ENCODE assay signal across 18 cellular contexts in the genomic region with DNA sequence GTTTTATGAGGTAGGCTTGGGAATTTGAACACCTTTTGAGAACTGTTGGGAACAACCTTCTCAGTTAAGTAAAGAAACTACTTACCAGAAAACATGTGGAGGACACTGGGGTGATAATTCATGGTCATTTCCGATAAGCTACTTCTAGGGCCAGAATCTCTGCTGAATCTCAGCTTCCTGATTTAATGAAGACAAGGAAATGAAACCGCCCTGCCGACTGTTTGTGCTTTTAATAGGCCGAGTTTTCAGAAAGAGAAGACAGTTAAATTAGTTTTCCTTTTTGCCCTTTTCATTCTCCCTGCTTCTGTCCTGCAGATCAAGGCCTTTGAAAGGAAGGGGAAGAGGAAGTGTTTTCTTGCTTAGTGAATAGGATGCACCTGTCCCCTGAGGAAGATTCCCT.
A peak's percentile ranks its signal among the peaks of the same experiment; 100 is the strongest.
DNase-seq lines count a peak whose midpoint lies in the region; ATAC-seq, FAIRE-seq and TF ChIP-seq lines count a peak whose summit lies in the region.
"Had no signal": no experiment of that assay in that cellular context is flagged by ENCODE, and none has a peak within 500 bp of the region (broad histone marks: within the 10 kb centered on the region; RNA-seq: fewer than 3 reads in every experiment).

No MANE protein-coding gene starts in this region.

- H3K4me2 ChIP-seq in OCI-LY3 (ENCODE audit: low read length) (peak overlapping the region; percentile 16; the same call in 1 of the 2 replicates), HepG2 (ENCODE audit: low read depth, low read length) (no peak overlapping the region)

- peaks cover 24% of the 10 kb centered on the region for H3K27me3 Mint-ChIP-seq in activated naive CD4-positive, alpha-beta T cell treated with anti-CD3 and anti-CD28 coated beads, Interleukin-2, amount 10 ng/mL, durations not matched to agents 7 days and 5 days
- peaks cover 8% of the 10 kb centered on the region for H3K27me3 Mint-ChIP-seq in mesothelial cell of epicardium (ENCODE audit: low read depth)
- H3K27me3 Mint-ChIP-seq: type B pancreatic cell had no signal

- H3K4me1 ChIP-seq in OCI-LY3 (ENCODE audit: low read length): peaks cover 7% of the 10 kb centered on the region
- H3K4me1 ChIP-seq in testis: no peaks in the 10 kb centered on the region
- no peaks in the 10 kb centered on the region for H3K4me1 ChIP-seq in HepG2 (ENCODE audit: insufficient read depth, low read length)
- H3K4me1 ChIP-seq: Caco-2 had no signal

- no peak overlapping the region for H3K4me3 Mint-ChIP-seq in activated naive CD4-positive, alpha-beta T cell treated with anti-CD3 and anti-CD28 coated beads, Interleukin-2, amount 10 ng/mL, durations not matched to agents 7 days and 5 days
- H3K4me3 Mint-ChIP-seq in mesothelial cell of epicardium: no peak overlapping the region
- H3K4me3 Mint-ChIP-seq: activated CD4-positive, alpha-beta memory T cell treated with anti-CD3 and anti-CD28 coated beads for 36 hours; HFFc6; type B pancreatic cell had no signal

- H3K27me3 ChIP-seq in OCI-LY3 (ENCODE audit: low read depth, low read length) (0 out of 2 replicates have a peak, but pooled peaks cover 3% of the 10 kb centered on the region), layer of hippocampus (ENCODE audit: control insufficient read depth, insufficient read depth, low read length) (no peaks in the 10 kb centered on the region), testis (no peaks in the 10 kb centered on the region), HepG2 (ENCODE audit: control insufficient read depth in 1 of 2, insufficient read depth in 2 of 2, low read length in 2 of 2) (peaks cover 0 to 34% of the 10 kb centered on the region in 2 experiments; a peak in 2 of 5 replicates)

- FAIRE-seq in HepG2 (lab: Jason Lieb, UNC): no peak
- FAIRE-seq: TTC549 had no signal

- WGBS in testis, 2 donors: 72 to 84% methylated on average over 4 of the region's 4 CpGs
- 55% methylated on average over 4 of the region's 4 CpGs for WGBS in HepG2 (ENCODE audit: low lambda C conversion rate)

- no peak for TF ChIP-seq RAD21 in HepG2 (CRISPR knock-in tag; IDR thresholded peaks at IDR 0.05)

- BruUV-seq in HepG2 (replicated peaks; lab: Mats Ljungman, UMichigan): no TSS peak

- H3K27ac Mint-ChIP-seq in activated naive CD4-positive, alpha-beta T cell treated with anti-CD3 and anti-CD28 coated beads, Interleukin-2, amount 10 ng/mL, durations not matched to agents 7 days and 5 days: no peak overlapping the region
- H3K27ac Mint-ChIP-seq in mesothelial cell of epicardium: no peak overlapping the region
- H3K27ac Mint-ChIP-seq: activated CD4-positive, alpha-beta memory T cell treated with anti-CD3 and anti-CD28 coated beads for 36 hours; HFFc6; type B pancreatic cell had no signal

- TF ChIP-seq EP300 in HepG2 (IDR thresholded peaks at IDR 0.05; ENCODE audit: low read depth in 2 of 2, low read length in 2 of 2) (no peak), HepG2 (CRISPR knock-in tag; IDR thresholded peaks at IDR 0.05; ENCODE audit: borderline replicate concordance) (no peak)

- no peaks in the 10 kb centered on the region for H3K79me2 ChIP-seq in OCI-LY3 (ENCODE audit: low read length)
- H3K79me2 ChIP-seq in HepG2 (ENCODE audit: insufficient read depth, low read length): no peaks in the 10 kb centered on the region

- CTCF ChIA-PET in activated naive CD4-positive, alpha-beta T cell treated with anti-CD3 and anti-CD28 coated beads, Interleukin-2, amount 10 ng/mL, durations not matched to agents 7 days and 5 days (lab: Charles Lee): no interaction called here
- CTCF ChIA-PET in HepG2 (lab: Yijun Ruan, JAX; ENCODE audit: low intra/inter-chr PET ratio, low total read pairs): no interaction called here

- no peaks in the 10 kb centered on the region for H3K4me1 Mint-ChIP-seq in activated naive CD4-positive, alpha-beta T cell treated with anti-CD3 and anti-CD28 coated beads, Interleukin-2, amount 10 ng/mL, durations not matched to agents 7 days and 5 days
- H3K4me1 Mint-ChIP-seq in mesothelial cell of epicardium: no peaks in the 10 kb centered on the region

- H3K9ac ChIP-seq in OCI-LY3 (ENCODE audit: low read length) (no peak overlapping the region), HepG2 (ENCODE audit: insufficient read depth, low read depth, low read length) (no peak overlapping the region)

- TF ChIP-seq CTCF in OCI-LY3 (IDR thresholded peaks at IDR 0.05; ENCODE audit: low read depth, low read length) (no peak), testis (IDR thresholded peaks at IDR 0.05) (no peak), HepG2 (CRISPR knock-in tag; IDR thresholded peaks at IDR 0.05) (no peak), mesothelial cell of epicardium (IDR thresholded peaks at IDR 0.05; ENCODE audit: unreplicated experiment) (no peak)

- ATAC-seq in HG02884 (IDR thresholded peaks at IDR 0.05; ENCODE audit: unreplicated experiment) (no peak), HepG2 (no peak)

- no peaks in the 10 kb centered on the region for H3K36me3 ChIP-seq in OCI-LY3 (replicated peaks; ENCODE audit: low read depth, low read length)
- no peaks in the 10 kb centered on the region for H3K36me3 ChIP-seq in testis (ENCODE audit: low read depth, missing control alignments)
- no peaks in the 10 kb centered on the region for H3K36me3 ChIP-seq in HepG2 (replicated peaks in 1 of 2; ENCODE audit: control insufficient read depth in 1 of 2, insufficient read depth in 2 of 2, low read length in 2 of 2)

- H3K9me3 ChIP-seq in OCI-LY3 (ENCODE audit: insufficient read depth, low read length): no peaks in the 10 kb centered on the region
- no peaks in the 10 kb centered on the region for H3K9me3 ChIP-seq in testis
- no peaks in the 10 kb centered on the region for H3K9me3 ChIP-seq in HepG2 (ENCODE audit: low read length)
- H3K9me3 ChIP-seq: Caco-2 had no signal

- POLR2A ChIA-PET in HepG2 (lab: Yijun Ruan, JAX): no interaction called here

- TF ChIP-seq POLR2A in testis (IDR thresholded peaks at IDR 0.05) (no peak), HepG2 (IDR thresholded peaks at IDR 0.05; ENCODE audit: insufficient read depth in 1 of 2, low read depth in 2 of 2, low read length in 2 of 2) (no peak)

- H3K27ac ChIP-seq in OCI-LY3 (ENCODE audit: low read length): no peak overlapping the region
- H3K27ac ChIP-seq in layer of hippocampus (ENCODE audit: low read depth, low read length): peak overlapping the region; percentile 31
- H3K27ac ChIP-seq in testis: no peak overlapping the region
- H3K27ac ChIP-seq in HepG2 (ENCODE audit: extremely low read length, insufficient read depth, low read length): no peak overlapping the region
- H3K27ac ChIP-seq: SK-N-MC had no signal

- H3K36me3 Mint-ChIP-seq in activated naive CD4-positive, alpha-beta T cell treated with anti-CD3 and anti-CD28 coated beads, Interleukin-2, amount 10 ng/mL, durations not matched to agents 7 days and 5 days: no peaks in the 10 kb centered on the region
- H3K36me3 Mint-ChIP-seq in mesothelial cell of epicardium: no peaks in the 10 kb centered on the region
- H3K36me3 Mint-ChIP-seq: activated CD4-positive, alpha-beta memory T cell treated with anti-CD3 and anti-CD28 coated beads for 36 hours; type B pancreatic cell had no signal

- no peaks in the 10 kb centered on the region for H4K20me1 ChIP-seq in OCI-LY3 (ENCODE audit: insufficient read depth, low read length)
- H4K20me1 ChIP-seq in HepG2 (ENCODE audit: insufficient read depth, low read length): no peaks in the 10 kb centered on the region

- H3K4me3 ChIP-seq in OCI-LY3 (ENCODE audit: low read length): no peak overlapping the region
- H3K4me3 ChIP-seq in testis: no peak overlapping the region
- no peak overlapping the region for H3K4me3 ChIP-seq in HepG2 (replicated peaks in 1 of 3; ENCODE audit: insufficient read depth in 1 of 3, low read depth in 2 of 3, low read length in 3 of 3)
- H3K4me3 ChIP-seq: SK-N-MC had no signal

- H2AFZ ChIP-seq in OCI-LY3 (ENCODE audit: low read depth, low read length): no peak overlapping the region
- no peak overlapping the region for H2AFZ ChIP-seq in HepG2 (ENCODE audit: low read length)

- peak; percentile 2 for DNase-seq in activated naive CD4-positive, alpha-beta T cell treated with anti-CD3 and anti-CD28 coated beads, Interleukin-2, amount 10 ng/mL, durations not matched to agents 7 days and 5 days
- DNase-seq in activated naive CD4-positive, alpha-beta T cell (lab: John Stamatoyannopoulos, UW): no peak
- DNase-seq in testis (peak; percentile 18), HepG2 (ENCODE audit: low spot score) (no peak), mesothelial cell of epicardium (ENCODE audit: low spot score in 2 of 2, unreplicated experiment in 2 of 2) (no peak)
- DNase-seq: ACHN; activated CD4-positive, alpha-beta memory T cell treated with anti-CD3 and anti-CD28 coated beads for 36 hours; activated T-cell treated with anti-CD3 and anti-CD28 coated beads, Interleukin-2, amount 50 U/mL, for 48 hours; Caco-2; foreskin fibroblast; HFFc6; NCI-H1436 treated with DMSO at 0.1 percent for 48 hours had no signal

- intact Hi-C loops in testis (cut with DNase I; ENCODE audit: low total_unique reads): no loop called here
- intact Hi-C loops in HepG2 (cut with micrococcal nuclease; ENCODE audit: unreplicated experiment): no loop called here

- H3K9me3 Mint-ChIP-seq in activated naive CD4-positive, alpha-beta T cell treated with anti-CD3 and anti-CD28 coated beads, Interleukin-2, amount 10 ng/mL, durations not matched to agents 7 days and 5 days: no peaks in the 10 kb centered on the region
- H3K9me3 Mint-ChIP-seq in mesothelial cell of epicardium: no peaks in the 10 kb centered on the region
- H3K9me3 Mint-ChIP-seq: activated CD4-positive, alpha-beta memory T cell treated with anti-CD3 and anti-CD28 coated beads for 36 hours; HFFc6; type B pancreatic cell had no signal

- in situ Hi-C loops in HepG2 (cut with HindIII; ENCODE audit: extremely low pct_ligation_motif_present, low pct_unique_long_range_greater_than_20kb): no loop called here

TF ChIP-seq in HepG2, 621 proteins besides CTCF, POLR2A, EP300 and RAD21:
- no peak for TF ChIP-seq HNRNPUL1 (IDR thresholded peaks at IDR 0.05; ENCODE audit: low read depth, low read length)

Comparison
In these comparisons a context has a peak if more than half of its experiments do, and no peak if none do; other contexts are left out.
1. DNase-seq: peak in activated naive CD4-positive, alpha-beta T cell treated with anti-CD3 and anti-CD28 coated beads, Interleukin-2, amount 10 ng/mL, durations not matched to agents 7 days and 5 days (single experiment) and testis (single experiment); none in activated naive CD4-positive, alpha-beta T cell (0 of 4), HepG2 (single experiment) and mesothelial cell of epicardium (0 of 2).